In genomic region chr17:82231562-82232321, GRCh38 we compare ENCODE assay signal across 8 cellular contexts. TPM values are rescaled to one million over a fixed set of nuclear protein-coding genes. Genes with fewer than 3 reads are reported as not detected.
DNase-seq lines count a peak whose midpoint lies in the region; TF ChIP-seq lines count a peak whose summit lies in the region.

No MANE protein-coding gene starts in this region.

- H3K4me1 ChIP-seq in BE2C (peaks cover 17% of the 10 kb centered on the region), neuronal stem cell (ENCODE audit: control insufficient read depth in 2 of 2, insufficient read depth in 1 of 2, low read depth in 1 of 2, low read length in 2 of 2) (peaks cover 13 to 15% of the 10 kb centered on the region in 2 donors)

- H2BK5ac ChIP-seq in neuronal stem cell (ENCODE audit: low read length) = peak overlapping the region; percentile 42

- no peak overlapping the region for H3K27ac ChIP-seq in neuronal stem cell (replicated peaks; ENCODE audit: low read length)

- H3K36me3 ChIP-seq in BE2C (no peaks in the 10 kb centered on the region; the same call in 1 of the 2 replicates), H7 (replicated peaks; ENCODE audit: control insufficient read depth, insufficient read depth, low read length) (no peaks in the 10 kb centered on the region), neuronal stem cell (replicated peaks in 1 of 2; ENCODE audit: control insufficient read depth in 2 of 2, insufficient read depth in 2 of 2, low read length in 2 of 2) (peaks cover 0 to 2% of the 10 kb centered on the region in 2 donors)

- H2BK120ac ChIP-seq in neuronal stem cell (ENCODE audit: low read depth, low read length) = peak overlapping the region; percentile 9

- H3K27me3 ChIP-seq in BE2C (peaks cover 12% of the 10 kb centered on the region), H7 (ENCODE audit: control insufficient read depth, insufficient read depth, low read length) (peaks cover 37% of the 10 kb centered on the region), neuronal stem cell (ENCODE audit: control insufficient read depth in 3 of 3, insufficient read depth in 3 of 3, low read depth in 1 of 3, low read length in 3 of 3) (peaks cover 21 to 50% (median 39%) of the 10 kb centered on the region in 3 experiments)

- no peak for TF ChIP-seq CTCF in BE2C (IDR thresholded peaks at IDR 0.05; ENCODE audit: low read depth, low read length)

- DNase-seq in BE2C (peak; percentile 30), H7 (peak; percentile 92), SKM-1 treated with dmso at 0.1 percent for 144 hours (lab: John Stamatoyannopoulos, UW; ENCODE audit: unreplicated experiment) (peak; percentile 95), foreskin melanocyte (peak; percentile 70), neuronal stem cell (ENCODE audit: low spot score) (no peak), NCI-H187 (lab: John Stamatoyannopoulos, UW) (no peak), SW480 (ENCODE audit: low spot score) (no peak), NCI-H1436 treated with DMSO at 0.1 percent for 48 hours (lab: John Stamatoyannopoulos, UW) (no peak)

- no CpG with 5 or more reads among the region's 42 CpGs for WGBS in neuronal stem cell (ENCODE audit: extremely low coverage in 2 of 2, insufficient read length in 2 of 2, insufficient replicate concordance in 1 of 2), 2 donors

- H3K9me3 ChIP-seq in BE2C = no peaks in the 10 kb centered on the region
- H3K9me3 ChIP-seq in neuronal stem cell (replicated peaks in 1 of 2; ENCODE audit: control insufficient read depth in 2 of 2, insufficient read depth in 1 of 2, low read depth in 1 of 2, low read length in 2 of 2) = peaks cover 0 to 3% of the 10 kb centered on the region in 2 donors

- peaks cover 8% of the 10 kb centered on the region for H3K79me1 ChIP-seq in neuronal stem cell (ENCODE audit: low read depth, low read length)

- no peak overlapping the region for H4K91ac ChIP-seq in neuronal stem cell (ENCODE audit: low read depth, low read length, poor library complexity)

- H2AFZ ChIP-seq in neuronal stem cell (ENCODE audit: low read length) = peak overlapping the region; percentile 92

- H2BK15ac ChIP-seq in neuronal stem cell (ENCODE audit: low read length) = peak overlapping the region; percentile 98

- H3K4me3 ChIP-seq in BE2C (ENCODE audit: low read depth, low read length) (no peak overlapping the region), H7 (ENCODE audit: insufficient read depth, low read depth, low read length) (peak overlapping the region; percentile 53), neuronal stem cell (ENCODE audit: low read length in 2 of 2) (peak overlapping the region; percentile 25 to 78)

- H2BK12ac ChIP-seq in neuronal stem cell (ENCODE audit: low read length) = peak overlapping the region; percentile 22

- H3K4me2 ChIP-seq in neuronal stem cell (ENCODE audit: insufficient read depth, low read length, poor library complexity, severe bottlenecking) = peak overlapping the region; percentile 91

- no peak overlapping the region for H4K8ac ChIP-seq in neuronal stem cell (ENCODE audit: low read depth, low read length)

- H2AK5ac ChIP-seq in neuronal stem cell (ENCODE audit: low read depth, low read length) = peak overlapping the region; percentile 99

- peak overlapping the region; percentile 71 for H3K14ac ChIP-seq in neuronal stem cell (ENCODE audit: low read length)

- H3K4ac ChIP-seq in neuronal stem cell (ENCODE audit: low read length) = peak overlapping the region; percentile 84

- H3K18ac ChIP-seq in neuronal stem cell (ENCODE audit: low read length) = peak overlapping the region; percentile 98

- peak overlapping the region; percentile 81 for H3K9ac ChIP-seq in neuronal stem cell (ENCODE audit: low read depth, low read length, poor library complexity)

- H3K23ac ChIP-seq in neuronal stem cell (ENCODE audit: low read depth, low read length, poor library complexity) = peak overlapping the region; percentile 16

RNA-seq across cellular contexts. Expression of gene SLC16A3, which starts 2.9 kb away (rescaled TPM):
- polyA plus RNA-seq in BE2C (2012; ENCODE audit: insufficient read depth, insufficient read length, low read depth) = 1.7 TPM
- 31.2 and 52.0 TPM in 2 replicates for total RNA-seq in H7 (2014; rRNA removed; shearing (Covaris generic))
- polyA plus RNA-seq in neuronal stem cell (2013, experiment 1 of 2) = 3.5 TPM
- polyA plus RNA-seq in neuronal stem cell (2013, experiment 2 of 2) = 3.2 TPM

RNA-seq across cellular contexts. Expression of gene CCDC57, which starts 19.1 kb away (rescaled TPM):
- polyA plus RNA-seq in BE2C (2012; ENCODE audit: insufficient read depth, insufficient read length, low read depth) = 51.0 TPM
- total RNA-seq in H7 (2014; rRNA removed; shearing (Covaris generic)) = 3.7 and 6.0 TPM in 2 replicates
- polyA plus RNA-seq in neuronal stem cell (2013, experiment 1 of 2) = 26.0 TPM
- 24.0 TPM for polyA plus RNA-seq in neuronal stem cell (2013, experiment 2 of 2)

RNA-seq across cellular contexts. Expression of gene CSNK1D, which starts 41.8 kb away (rescaled TPM):
- polyA plus RNA-seq in BE2C (2012; ENCODE audit: insufficient read depth, insufficient read length, low read depth) = 264 TPM
- total RNA-seq in H7 (2014; rRNA removed; shearing (Covaris generic)) = 31.7 and 37.3 TPM in 2 replicates
- 70.3 TPM for polyA plus RNA-seq in neuronal stem cell (2013, experiment 1 of 2)
- polyA plus RNA-seq in neuronal stem cell (2013, experiment 2 of 2) = 72.1 TPM

Comparison
In these comparisons a context has a peak if more than half of its experiments do, and no peak if none do; other contexts are left out.
1. DNase-seq: peak in BE2C (single experiment), H7 (single experiment), SKM-1 treated with dmso at 0.1 percent for 144 hours (single experiment) and foreskin melanocyte (single experiment); none in neuronal stem cell (single experiment), NCI-H187 (0 of 2), SW480 (single experiment) and NCI-H1436 treated with DMSO at 0.1 percent for 48 hours (single experiment).